In genomic region chr12:89379100-89379838, GRCh38 we compare ENCODE assay signal across 2 cellular contexts.
TF ChIP-seq lines count a peak whose summit lies in the region.

No MANE protein-coding gene starts in this region.

TF ChIP-seq in A549, 52 proteins besides CTCF, POLR2A, EP300 and RAD21 (continued from another document):
- TF ChIP-seq, protein P1, sequence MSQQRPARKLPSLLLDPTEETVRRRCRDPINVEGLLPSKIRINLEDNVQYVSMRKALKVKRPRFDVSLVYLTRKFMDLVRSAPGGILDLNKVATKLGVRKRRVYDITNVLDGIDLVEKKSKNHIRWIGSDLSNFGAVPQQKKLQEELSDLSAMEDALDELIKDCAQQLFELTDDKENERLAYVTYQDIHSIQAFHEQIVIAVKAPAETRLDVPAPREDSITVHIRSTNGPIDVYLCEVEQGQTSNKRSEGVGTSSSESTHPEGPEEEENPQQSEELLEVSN (IDR thresholded peaks at IDR 0.05; ENCODE audit: borderline replicate concordance, low read depth), result no peak
- no peak for TF ChIP-seq NFE2L2 (conservative IDR thresholded peaks at IDR 0.05; ENCODE audit: low read length)
- no peak for TF ChIP-seq FOXS1 (CRISPR knock-in tag; IDR thresholded peaks at IDR 0.05)

TF ChIP-seq in liver, 16 proteins besides CTCF, POLR2A, EP300 and RAD21 (continued from another document):
- TF ChIP-seq, protein P2, sequence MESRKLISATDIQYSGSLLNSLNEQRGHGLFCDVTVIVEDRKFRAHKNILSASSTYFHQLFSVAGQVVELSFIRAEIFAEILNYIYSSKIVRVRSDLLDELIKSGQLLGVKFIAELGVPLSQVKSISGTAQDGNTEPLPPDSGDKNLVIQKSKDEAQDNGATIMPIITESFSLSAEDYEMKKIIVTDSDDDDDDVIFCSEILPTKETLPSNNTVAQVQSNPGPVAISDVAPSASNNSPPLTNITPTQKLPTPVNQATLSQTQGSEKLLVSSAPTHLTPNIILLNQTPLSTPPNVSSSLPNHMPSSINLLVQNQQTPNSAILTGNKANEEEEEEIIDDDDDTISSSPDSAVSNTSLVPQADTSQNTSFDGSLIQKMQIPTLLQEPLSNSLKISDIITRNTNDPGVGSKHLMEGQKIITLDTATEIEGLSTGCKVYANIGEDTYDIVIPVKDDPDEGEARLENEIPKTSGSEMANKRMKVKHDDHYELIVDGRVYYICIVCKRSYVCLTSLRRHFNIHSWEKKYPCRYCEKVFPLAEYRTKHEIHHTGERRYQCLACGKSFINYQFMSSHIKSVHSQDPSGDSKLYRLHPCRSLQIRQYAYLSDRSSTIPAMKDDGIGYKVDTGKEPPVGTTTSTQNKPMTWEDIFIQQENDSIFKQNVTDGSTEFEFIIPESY (IDR thresholded peaks at IDR 0.05), result no peak
